8 cellular contexts compared by ENCODE assay signal in genomic region chr19:46787040-46787330, GRCh38. TPM values are rescaled to one million over a fixed set of nuclear protein-coding genes. Genes with fewer than 3 reads are reported as not detected.
DNase-seq lines count a peak whose midpoint lies in the region; ATAC-seq and TF ChIP-seq lines count a peak whose summit lies in the region.

No MANE protein-coding gene starts in this region.

- ATAC-seq in HG02763 (IDR thresholded peaks at IDR 0.05; ENCODE audit: unreplicated experiment), result no peak

- H3K9ac ChIP-seq in BLaER1 (peak overlapping the region; percentile 99), duodenal mucosa (ENCODE audit: low read depth in 1 of 2, low read length in 2 of 2) (peak overlapping the region; percentile 81 to 84)

- H3K4me1 Mint-ChIP-seq in nephron, result peaks cover 48% of the 10 kb centered on the region

- H3K27ac ChIP-seq in BLaER1, result peak overlapping the region; percentile 95
- peak overlapping the region; percentile 72 for H3K27ac ChIP-seq in duodenal mucosa (ENCODE audit: low read depth, low read length)

- peaks cover 67% of the 10 kb centered on the region for H3K4me1 ChIP-seq in BLaER1
- H3K4me1 ChIP-seq in duodenal mucosa (ENCODE audit: control insufficient read depth in 1 of 2, insufficient read depth in 2 of 2, low read length in 2 of 2), result peaks cover 19 to 41% of the 10 kb centered on the region in 2 donors

- H3K36me3 ChIP-seq in BLaER1, result peaks cover 43% of the 10 kb centered on the region
- H3K36me3 ChIP-seq in MG63, result peaks cover 52% of the 10 kb centered on the region
- H3K36me3 ChIP-seq in duodenal mucosa (ENCODE audit: control insufficient read depth in 1 of 2, insufficient read depth in 2 of 2, low read length in 2 of 2), result peaks cover 3 to 8% of the 10 kb centered on the region in 2 donors

- peak overlapping the region; percentile 95 to 96 (median 95) for H3K27ac Mint-ChIP-seq in nephron

- H3K4me3 Mint-ChIP-seq in nephron, result peak overlapping the region; percentile 93 to 97 (median 94)

- no peak for TF ChIP-seq CTCF in nephron (IDR thresholded peaks at IDR 0.05; ENCODE audit: unreplicated experiment in 3 of 3)
- TF ChIP-seq CTCF in GM20000 (IDR thresholded peaks at IDR 0.05; ENCODE audit: extremely low read depth, missing control alignments), result no peak

- peaks cover 63% of the 10 kb centered on the region for H4K20me1 ChIP-seq in BLaER1

- H3K9me3 ChIP-seq in BLaER1 (no peaks in the 10 kb centered on the region), MG63 (no peaks in the 10 kb centered on the region), duodenal mucosa (ENCODE audit: control insufficient read depth in 1 of 2, low read length in 2 of 2) (no peaks in the 10 kb centered on the region)

- peaks cover 8% of the 10 kb centered on the region for H3K36me3 Mint-ChIP-seq in nephron (ENCODE audit: low read depth)

- DNase-seq in MG63, result no peak
- DNase-seq in GM20000 (ENCODE audit: low spot score), result no peak
- no peak for DNase-seq in NCI-H128 (lab: John Stamatoyannopoulos, UW; ENCODE audit: unreplicated experiment)
- DNase-seq in NCI-H2171 treated with DMSO at 0.1 percent for 48 hours (lab: John Stamatoyannopoulos, UW), result no peak

- H3K4me3 ChIP-seq in BLaER1 (peak overlapping the region; percentile 89), MG63 (peak overlapping the region; percentile 79), duodenal mucosa (ENCODE audit: low read depth in 1 of 2, low read length in 2 of 2) (peak overlapping the region; percentile 78 to 83)

- no peaks in the 10 kb centered on the region for H3K9me3 Mint-ChIP-seq in nephron

- peaks cover 6% of the 10 kb centered on the region for H3K27me3 Mint-ChIP-seq in nephron (ENCODE audit: low read depth)

- H3K27me3 ChIP-seq in BLaER1 (no peaks in the 10 kb centered on the region), MG63 (no peaks in the 10 kb centered on the region), duodenal mucosa (ENCODE audit: control insufficient read depth in 1 of 2, insufficient read depth in 2 of 2, low read length in 2 of 2) (no peaks in the 10 kb centered on the region)

- H3K4me2 ChIP-seq in BLaER1, result peak overlapping the region; percentile 92

RNA-seq across cellular contexts. Expression of gene SLC1A5, which starts 1.4 kb away (rescaled TPM):
- 170 and 305 TPM in 2 replicates for total RNA-seq in MG63 (2014; rRNA removed; shearing (Covaris generic); ENCODE audit: low replicate concordance)

RNA-seq across cellular contexts. Expression of gene STRN4, which starts 40.7 kb away (rescaled TPM):
- 55.2 and 81.7 TPM in 2 replicates for total RNA-seq in MG63 (2014; rRNA removed; shearing (Covaris generic); ENCODE audit: low replicate concordance)

RNA-seq across cellular contexts. Expression of gene FKRP, which starts 41.1 kb away (rescaled TPM):
- total RNA-seq in MG63 (2014; rRNA removed; shearing (Covaris generic); ENCODE audit: low replicate concordance), result 6.5 and 18.0 TPM in 2 replicates
